8 cellular contexts compared by ENCODE assay signal in genomic region chr19:4908781-4909171, GRCh38. TPM values are rescaled to one million over a fixed set of nuclear protein-coding genes. Genes with fewer than 3 reads are reported as not detected.
DNase-seq lines count a peak whose midpoint lies in the region; ATAC-seq and TF ChIP-seq lines count a peak whose summit lies in the region.
"Had no signal": no experiment of that assay in that cellular context is flagged by ENCODE, and none has a peak within 500 bp of the region (broad histone marks: within the 10 kb centered on the region; RNA-seq: fewer than 3 reads in every experiment).

No MANE protein-coding gene starts in this region.

- no peak for TF ChIP-seq CTCF in Loucy (conservative IDR thresholded peaks at IDR 0.05; ENCODE audit: low read length)
- TF ChIP-seq CTCF in breast epithelium (IDR thresholded peaks at IDR 0.05): no peak

- no peak overlapping the region for H3K4ac ChIP-seq in neuronal stem cell (ENCODE audit: low read length)

- peak overlapping the region; percentile 72 for H2BK15ac ChIP-seq in neuronal stem cell (ENCODE audit: low read length)

- no peaks in the 10 kb centered on the region for H3K79me1 ChIP-seq in neuronal stem cell (ENCODE audit: low read depth, low read length)

- H2AK5ac ChIP-seq in neuronal stem cell (ENCODE audit: low read depth, low read length): peak overlapping the region; percentile 95

- H3K36me3 ChIP-seq in GM23248 (ENCODE audit: low read depth) (no peaks in the 10 kb centered on the region), Loucy (ENCODE audit: insufficient read depth, low read length) (peaks cover 13% of the 10 kb centered on the region; the same call in 1 of the 2 replicates), breast epithelium (no peaks in the 10 kb centered on the region), neuronal stem cell (replicated peaks in 1 of 2; ENCODE audit: control insufficient read depth in 2 of 2, insufficient read depth in 2 of 2, low read length in 2 of 2) (peaks cover 13 to 27% of the 10 kb centered on the region in 2 donors)

- H3K14ac ChIP-seq in neuronal stem cell (ENCODE audit: low read length): no peak overlapping the region

- H4K91ac ChIP-seq in neuronal stem cell (ENCODE audit: low read depth, low read length, poor library complexity): no peak overlapping the region

- peak overlapping the region; percentile 97 for H3K18ac ChIP-seq in neuronal stem cell (ENCODE audit: low read length)

- intact Hi-C loops in breast epithelium (cut with DNase I; ENCODE audit: low total_unique reads): no loop called here

- peaks cover 23% of the 10 kb centered on the region for H3K4me1 ChIP-seq in GM23248 (ENCODE audit: insufficient read depth)
- peaks cover 31% of the 10 kb centered on the region for H3K4me1 ChIP-seq in Loucy (ENCODE audit: insufficient read depth, low read length, poor library complexity, severe bottlenecking)
- peaks cover 15 to 20% of the 10 kb centered on the region in 2 donors for H3K4me1 ChIP-seq in breast epithelium
- H3K4me1 ChIP-seq in neuronal stem cell (ENCODE audit: control insufficient read depth in 2 of 2, insufficient read depth in 1 of 2, low read depth in 1 of 2, low read length in 2 of 2): peaks cover 16 to 17% of the 10 kb centered on the region in 2 donors

- no peak overlapping the region for H3K27ac ChIP-seq in GM23248
- no peak overlapping the region for H3K27ac ChIP-seq in breast epithelium
- no peak overlapping the region for H3K27ac ChIP-seq in neuronal stem cell (replicated peaks; ENCODE audit: low read length)
- H3K27ac ChIP-seq: body of pancreas had no signal

- H3F3A ChIP-seq in GM23248 (ENCODE audit: insufficient read depth): peaks cover 28% of the 10 kb centered on the region
- peaks cover 5% of the 10 kb centered on the region for H3F3A ChIP-seq in Loucy (ENCODE audit: low read depth)

- no peak for TF ChIP-seq POLR2A in breast epithelium (IDR thresholded peaks at IDR 0.05)

- H3K9me3 ChIP-seq in GM23248 (ENCODE audit: low read depth) (no peaks in the 10 kb centered on the region), Loucy (ENCODE audit: insufficient read depth, low read depth, low read length) (no peaks in the 10 kb centered on the region), breast epithelium (no peaks in the 10 kb centered on the region), neuronal stem cell (replicated peaks in 1 of 2; ENCODE audit: control insufficient read depth in 2 of 2, insufficient read depth in 1 of 2, low read depth in 1 of 2, low read length in 2 of 2) (no peaks in the 10 kb centered on the region)
- H3K9me3 ChIP-seq: body of pancreas had no signal

- H3K4me2 ChIP-seq in GM23248 (ENCODE audit: unreplicated experiment) (peak overlapping the region; percentile 90), Loucy (ENCODE audit: low read depth, low read length, poor library complexity, severe bottlenecking) (peak overlapping the region; percentile 65), neuronal stem cell (ENCODE audit: insufficient read depth, low read length, poor library complexity, severe bottlenecking) (peak overlapping the region; percentile 99)

- peak overlapping the region; percentile 88 for H2BK5ac ChIP-seq in neuronal stem cell (ENCODE audit: low read length)

- H4K20me1 ChIP-seq in GM23248 (ENCODE audit: insufficient read depth) (no peaks in the 10 kb centered on the region), Loucy (ENCODE audit: insufficient read depth, low read length, poor library complexity, severe bottlenecking) (peaks cover 15% of the 10 kb centered on the region)

- peak overlapping the region; percentile 94 for H2BK120ac ChIP-seq in neuronal stem cell (ENCODE audit: low read depth, low read length)

- H3K79me2 ChIP-seq in GM23248 (ENCODE audit: insufficient read depth): peaks cover 13% of the 10 kb centered on the region
- H3K79me2 ChIP-seq in Loucy (ENCODE audit: insufficient read depth, low read length): peaks cover 50% of the 10 kb centered on the region

- in situ Hi-C loops in GM23248 (cut with MboI): no loop called here
- in situ Hi-C loops in G401 (cut with HindIII; ENCODE audit: low sequenced_read_pairs): no loop called here

- H3K9ac ChIP-seq in GM23248: peak overlapping the region; percentile 80; the same call in 1 of the 2 replicates
- H3K9ac ChIP-seq in Loucy (ENCODE audit: low read depth, low read length, poor library complexity, severe bottlenecking): peak overlapping the region; percentile 98
- peak overlapping the region; percentile 80 for H3K9ac ChIP-seq in neuronal stem cell (ENCODE audit: low read depth, low read length, poor library complexity)

- no peak overlapping the region for H4K8ac ChIP-seq in neuronal stem cell (ENCODE audit: low read depth, low read length)

- H3K4me3 ChIP-seq in GM23248 (0 out of 2 replicates have a peak overlapping the region, but pooled peaks have one; percentile 86), Loucy (ENCODE audit: low read length, poor library complexity, severe bottlenecking) (peak overlapping the region; percentile 97), breast epithelium (peak overlapping the region in 2 of 3 donors; percentile 71 to 72), neuronal stem cell (ENCODE audit: low read length in 2 of 2) (peak overlapping the region in 1 of 2 donors; percentile 77)

- H2AFZ ChIP-seq in GM23248 (peak overlapping the region; percentile 80; the same call in 1 of the 2 replicates), Loucy (ENCODE audit: low read length) (peak overlapping the region; percentile 84; the same call in 1 of the 2 replicates), neuronal stem cell (ENCODE audit: low read length) (peak overlapping the region; percentile 97)

- H3K9me2 ChIP-seq in GM23248 (ENCODE audit: insufficient read depth): no peaks in the 10 kb centered on the region
- H3K9me2 ChIP-seq in Loucy (replicated peaks; ENCODE audit: low read depth, low read length): no peaks in the 10 kb centered on the region

- no peak for ATAC-seq in GM19324 (IDR thresholded peaks at IDR 0.05; ENCODE audit: low FRiP score, unreplicated experiment)
- ATAC-seq in GM21619 (IDR thresholded peaks at IDR 0.05; ENCODE audit: unreplicated experiment): no peak
- ATAC-seq: body of pancreas had no signal

- H3K23ac ChIP-seq in neuronal stem cell (ENCODE audit: low read depth, low read length, poor library complexity): peak overlapping the region; percentile 89

- H3K27me3 ChIP-seq in GM23248 (replicated peaks; ENCODE audit: insufficient read depth) (no peaks in the 10 kb centered on the region), Loucy (ENCODE audit: insufficient read depth, low read length, poor library complexity, severe bottlenecking) (no peaks in the 10 kb centered on the region), breast epithelium (no peaks in the 10 kb centered on the region), neuronal stem cell (ENCODE audit: control insufficient read depth in 3 of 3, insufficient read depth in 3 of 3, low read depth in 1 of 3, low read length in 3 of 3) (no peaks in the 10 kb centered on the region)

- DNase-seq in GM23248 (no peak), breast epithelium (ENCODE audit: low spot score in 2 of 2) (no peak), neuronal stem cell (ENCODE audit: low spot score) (no peak), G401 (ENCODE audit: low spot score) (no peak)
- DNase-seq: body of pancreas had no signal

- H2BK12ac ChIP-seq in neuronal stem cell (ENCODE audit: low read length): peak overlapping the region; percentile 86

- WGBS in GM23248 (ENCODE audit: low coverage in 1 of 2, low lambda C conversion rate in 2 of 2, missing lambda C conversion rate in 2 of 2), 2 experiments: 81 to 82% methylated on average over 17 of the region's 17 CpGs
- no CpG with 5 or more reads among the region's 17 CpGs for WGBS in neuronal stem cell (ENCODE audit: extremely low coverage in 2 of 2, insufficient read length in 2 of 2, insufficient replicate concordance in 1 of 2), 2 donors

RNA-seq across cellular contexts. Expression of gene UHRF1, which starts 0.5 kb away (rescaled TPM):
- 29.3 and 29.4 TPM in 2 replicates for total RNA-seq in GM23248 (2014; rRNA removed; shearing (Covaris generic))
- 26.9 and 28.6 TPM in 2 replicates for polyA plus RNA-seq in GM23248 (2016; fragmentation: Nextera tagmentation; extraction: Ambion mirVana)
- under 1 TPM; 0.32 to 0.66 (median 0.44) TPM for total RNA-seq in breast epithelium
- polyA plus RNA-seq in neuronal stem cell (2013, experiment 1 of 2): 49.0 TPM
- 51.0 TPM for polyA plus RNA-seq in neuronal stem cell (2013, experiment 2 of 2)
- total RNA-seq in G401 (2014; rRNA removed; shearing (Covaris generic)): 88.6 and 112 TPM in 2 replicates

RNA-seq across cellular contexts. Expression of gene ARRDC5, which starts 6.1 kb away (rescaled TPM):
- total RNA-seq in GM23248 (2014; rRNA removed; shearing (Covaris generic)): not detected in 2 replicates
- polyA plus RNA-seq in GM23248 (2016; fragmentation: Nextera tagmentation; extraction: Ambion mirVana): not detected in 2 replicates
- under 1 TPM in 1 of 3 donors, not detected in 2; 0.64 TPM for total RNA-seq in breast epithelium
- not detected for polyA plus RNA-seq in neuronal stem cell (2013, experiment 1 of 2)
- not detected for polyA plus RNA-seq in neuronal stem cell (2013, experiment 2 of 2)
- not detected in 2 replicates for total RNA-seq in G401 (2014; rRNA removed; shearing (Covaris generic))
- total RNA-seq: body of pancreas had no signal

RNA-seq across cellular contexts. Expression of gene PLIN3, which starts 41.3 kb away (rescaled TPM):
- total RNA-seq in GM23248 (2014; rRNA removed; shearing (Covaris generic)): 306 and 372 TPM in 2 replicates
- polyA plus RNA-seq in GM23248 (2016; fragmentation: Nextera tagmentation; extraction: Ambion mirVana): 398 and 415 TPM in 2 replicates
- total RNA-seq in breast epithelium: 10 to 100 TPM; 50.1 to 77.3 (median 53.8) TPM
- 47.6 TPM for polyA plus RNA-seq in neuronal stem cell (2013, experiment 1 of 2)
- 49.5 TPM for polyA plus RNA-seq in neuronal stem cell (2013, experiment 2 of 2)
- total RNA-seq in G401 (2014; rRNA removed; shearing (Covaris generic)): 231 TPM in 2 replicates

Comparison
In these comparisons a context has a peak if more than half of its experiments do, and no peak if none do; other contexts are left out.
1. RNA of gene UHRF1, which starts 0.5 kb away (total RNA-seq): 88.6 to 112 TPM in G401 and 29.3 to 29.4 TPM in GM23248; 0.32 to 0.66 TPM in breast epithelium; every median in the first group is over 10 times any median in the second.
2. Peak in every context shown above with its lines, with median percentiles within 50 percentile points of each other: H2AFZ ChIP-seq, H3K4me2 ChIP-seq and H3K9ac ChIP-seq.